In the genomic region with DNA sequence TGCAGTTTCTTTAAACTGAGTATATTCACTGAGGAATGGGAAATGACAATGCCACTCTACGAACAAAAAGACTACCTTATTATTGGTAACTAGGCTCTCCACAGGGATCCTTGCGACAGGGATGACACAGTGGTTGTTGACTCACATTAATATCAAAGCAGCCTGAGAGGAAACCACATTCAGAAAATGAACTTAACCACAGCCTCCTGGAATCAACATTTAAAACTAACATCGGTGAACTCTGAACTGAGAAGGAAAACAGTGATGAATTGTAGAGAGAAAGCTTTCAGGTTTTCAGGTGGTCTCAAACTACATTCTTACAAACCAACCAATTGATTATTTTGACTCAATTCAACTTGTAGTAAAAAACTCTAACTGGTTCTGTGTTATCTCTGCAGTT, we compare ENCODE assay signal across 8 cellular contexts.
DNase-seq lines count a peak whose midpoint lies in the region; ATAC-seq, FAIRE-seq and TF ChIP-seq lines count a peak whose summit lies in the region.

No MANE protein-coding gene starts in this region.

- H3K4me3 Mint-ChIP-seq in progenitor cell of endocrine pancreas (ENCODE audit: low read depth): no peak overlapping the region

- peak overlapping the region; percentile 90 for H3K27ac Mint-ChIP-seq in progenitor cell of endocrine pancreas

- H3K4me3 ChIP-seq in A549 (no peak overlapping the region), astrocyte of the spinal cord (ENCODE audit: low read depth, low read length) (no peak overlapping the region)

- TF ChIP-seq CTCF in A549 (IDR thresholded peaks at IDR 0.05): no peak
- TF ChIP-seq CTCF in astrocyte of the spinal cord (IDR thresholded peaks at IDR 0.05; ENCODE audit: low read depth, low read length): no peak
- TF ChIP-seq CTCF in progenitor cell of endocrine pancreas (IDR thresholded peaks at IDR 0.05; ENCODE audit: unreplicated experiment): no peak

- DNase-seq in A549 (ENCODE audit: low read depth in 1 of 2, low spot score in 1 of 2) (peak; percentile 6 to 14), NCI-H2227 treated with DMSO at 0.1 percent for 48 hours (lab: John Stamatoyannopoulos, UW) (peak; percentile 25), astrocyte of the spinal cord (ENCODE audit: low read depth, low spot score) (peak; percentile 65), progenitor cell of endocrine pancreas (ENCODE audit: low spot score, unreplicated experiment) (no peak), 8988T (no peak), T-helper 9 cell (no peak)

- WGBS in A549 (ENCODE audit: missing lambda C conversion rate): 30% methylated on average over 3 of the region's 3 CpGs

- in situ Hi-C loops in astrocyte of the spinal cord (cut with HindIII; ENCODE audit: low sequenced_read_pairs): no loop called here

- peaks cover 26% of the 10 kb centered on the region for H3K4me1 Mint-ChIP-seq in progenitor cell of endocrine pancreas (ENCODE audit: low read depth)

- FAIRE-seq in A549 (lab: Jason Lieb, UNC): no peak

- H3K36me3 Mint-ChIP-seq in progenitor cell of endocrine pancreas (ENCODE audit: insufficient read depth): no peaks in the 10 kb centered on the region

- ATAC-seq in A549 (no peak), GM18870 (IDR thresholded peaks at IDR 0.05; ENCODE audit: unreplicated experiment) (peak; percentile 40), GM18867 (IDR thresholded peaks at IDR 0.05; ENCODE audit: unreplicated experiment) (no peak)

- no peak for TF ChIP-seq EP300 in A549 (IDR thresholded peaks at IDR 0.05)

- POLR2A ChIA-PET in A549 (lab: Yijun Ruan, JAX): no interaction called here

- no peak for TF ChIP-seq POLR2A in A549 (IDR thresholded peaks at IDR 0.05; ENCODE audit: low read length)

- peak overlapping the region; percentile 34 to 74; a peak in 4 of 6 replicates for H3K27ac ChIP-seq in A549

- peak overlapping the region; percentile 43; the same call in 2 of the 3 replicates for H3K4me2 ChIP-seq in A549

- TF ChIP-seq RAD21 in A549 (conservative IDR thresholded peaks at IDR 0.05 in 1 of 2, IDR thresholded peaks at IDR 0.05 in 1 of 2): no peak

- H3K9me3 Mint-ChIP-seq in progenitor cell of endocrine pancreas (ENCODE audit: low read depth): no peaks in the 10 kb centered on the region

- CTCF ChIA-PET in A549 (lab: Yijun Ruan, JAX): interaction anchor here (1.0 to 1.2 kb wide), 2 partner anchors 178 to 184 kb away, joined by 3 read pairs; no protein-coding TSS in a partner anchor

- H3K9me3 ChIP-seq in A549: no peaks in the 10 kb centered on the region

- H3K4me1 ChIP-seq in A549: peaks cover 31% of the 10 kb centered on the region

- no peaks in the 10 kb centered on the region for H3K27me3 Mint-ChIP-seq in progenitor cell of endocrine pancreas

TF ChIP-seq in A549, 52 proteins besides CTCF, POLR2A, EP300 and RAD21:
- TF ChIP-seq FOSL2 (IDR thresholded peaks at IDR 0.05): no peak
- no peak for TF ChIP-seq FOSL2 (CRISPR knock-in tag; IDR thresholded peaks at IDR 0.05)
- TF ChIP-seq CHD4 (IDR thresholded peaks at IDR 0.05; ENCODE audit: borderline replicate concordance): no peak
- TF ChIP-seq FOXS1 (CRISPR knock-in tag; IDR thresholded peaks at IDR 0.05): no peak
- TF ChIP-seq HOXB13 (CRISPR knock-in tag; IDR thresholded peaks at IDR 0.05; ENCODE audit: low read depth): no peak
- TF ChIP-seq NFE2L2 (conservative IDR thresholded peaks at IDR 0.05; ENCODE audit: low read length): no peak
- TF ChIP-seq TFCP2L1 (CRISPR knock-in tag; IDR thresholded peaks at IDR 0.05): no peak
- no peak for TF ChIP-seq PHF8 (IDR thresholded peaks at IDR 0.05; ENCODE audit: borderline replicate concordance, low read depth)
- TF ChIP-seq JUN (IDR thresholded peaks at IDR 0.05): no peak
- no peak for TF ChIP-seq GATA3 (IDR thresholded peaks at IDR 0.05; ENCODE audit: borderline replicate concordance)
- TF ChIP-seq KDM1A (IDR thresholded peaks at IDR 0.05; ENCODE audit: low read depth): no peak
- TF ChIP-seq TP53 (CRISPR knock-in tag; IDR thresholded peaks at IDR 0.05): no peak
- TF ChIP-seq KDM5A (IDR thresholded peaks at IDR 0.05): no peak

Comparison
In these comparisons a context has a peak if more than half of its experiments do, and no peak if none do; other contexts are left out.
1. DNase-seq: peak in A549 (2 of 2), NCI-H2227 treated with DMSO at 0.1 percent for 48 hours (single experiment) and astrocyte of the spinal cord (single experiment); none in progenitor cell of endocrine pancreas (single experiment), 8988T (single experiment) and T-helper 9 cell (single experiment).